5 cellular contexts compared by ENCODE assay signal in the genomic region with DNA sequence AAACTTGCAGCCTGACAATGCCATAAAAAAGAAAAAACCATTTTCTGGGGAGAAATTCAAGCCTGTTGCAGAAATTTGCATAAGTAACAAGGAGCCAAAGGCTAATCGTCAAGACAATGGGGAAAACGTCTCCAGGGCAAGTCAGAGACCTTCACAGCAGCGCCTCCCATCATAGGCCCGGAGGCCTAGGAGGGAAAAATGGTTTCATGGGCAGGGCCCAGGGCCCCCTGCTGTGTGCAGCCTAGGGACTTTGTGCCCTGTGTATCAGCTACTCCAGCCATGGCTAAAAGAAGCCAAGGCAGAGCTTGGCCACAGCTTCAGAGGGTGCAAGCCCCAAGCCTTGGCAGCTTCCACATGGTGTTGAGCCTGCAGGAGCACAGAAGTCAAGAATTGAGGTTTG.
"Had no signal": no experiment of that assay in that cellular context is flagged by ENCODE, and none has a peak within 500 bp of the region (broad histone marks: within the 10 kb centered on the region; RNA-seq: fewer than 3 reads in every experiment).

No MANE protein-coding gene starts in this region.

- H3K27ac ChIP-seq: HL-60 had no signal

- H3K4me3 ChIP-seq: K562 had no signal

- DNase-seq: IMR-90, KBM-7, KG1 had no signal
